10 cellular contexts compared by ENCODE assay signal in the genomic region with DNA sequence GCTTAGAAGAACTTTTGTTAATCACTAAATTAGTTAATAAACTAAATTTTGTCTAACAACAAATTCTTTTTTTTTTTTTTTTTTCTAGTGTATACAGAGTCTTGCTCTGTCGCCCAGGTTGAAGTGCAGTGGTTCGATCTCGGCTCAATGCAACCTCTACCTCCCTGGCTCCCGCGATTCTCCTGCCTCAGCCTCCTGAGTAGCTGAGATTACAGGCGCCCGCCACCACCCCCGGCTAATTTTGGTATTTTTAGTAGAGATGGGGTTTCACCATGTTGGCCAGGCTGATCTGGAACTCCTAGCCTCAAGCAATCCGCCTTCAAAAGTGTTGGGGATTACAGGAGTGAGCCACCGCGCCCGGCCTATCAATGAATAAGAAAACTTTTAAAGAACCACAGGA. TPM values are rescaled to one million over a fixed set of nuclear protein-coding genes. Genes with fewer than 3 reads are reported as not detected.
DNase-seq lines count a peak whose midpoint lies in the region; ATAC-seq, FAIRE-seq and TF ChIP-seq lines count a peak whose summit lies in the region.
"Had no signal": no experiment of that assay in that cellular context is flagged by ENCODE, and none has a peak within 500 bp of the region (broad histone marks: within the 10 kb centered on the region; RNA-seq: fewer than 3 reads in every experiment).

No MANE protein-coding gene starts in this region.

- no peak overlapping the region for H3K18ac ChIP-seq in mesenchymal stem cell (ENCODE audit: low read depth in 1 of 2, low read length in 2 of 2)

- H3K9me3 ChIP-seq in astrocyte (ENCODE audit: insufficient read depth, low read depth, low read length) (no peaks in the 10 kb centered on the region), mesenchymal stem cell (ENCODE audit: control insufficient read depth, low read length) (no peaks in the 10 kb centered on the region), upper lobe of left lung (no peaks in the 10 kb centered on the region)

- no peak overlapping the region for H4K8ac ChIP-seq in mesenchymal stem cell (ENCODE audit: low read length)

- H3K9ac ChIP-seq in astrocyte (ENCODE audit: low read length) (peak overlapping the region; percentile 50), mesenchymal stem cell (ENCODE audit: low read length) (peak overlapping the region; percentile 73)

- TF ChIP-seq EP300 in upper lobe of left lung (IDR thresholded peaks at IDR 0.05): no peak

- H3K27ac Mint-ChIP-seq in activated T-cell treated with anti-CD3 and anti-CD28 coated beads, Interleukin-2, amount 50 U/mL, for 72 hours: no peak overlapping the region
- H3K27ac Mint-ChIP-seq in astrocyte (ENCODE audit: unreplicated experiment): no peak overlapping the region

- peaks cover 24% of the 10 kb centered on the region for H3K27me3 Mint-ChIP-seq in activated T-cell treated with anti-CD3 and anti-CD28 coated beads, Interleukin-2, amount 50 U/mL, for 72 hours (ENCODE audit: low read depth)
- H3K27me3 Mint-ChIP-seq in astrocyte (ENCODE audit: low read depth, unreplicated experiment): no peaks in the 10 kb centered on the region

- no peak overlapping the region for H2AFZ ChIP-seq in astrocyte (ENCODE audit: low read depth, low read length)
- H2AFZ ChIP-seq in mesenchymal stem cell (ENCODE audit: low read depth, low read length): no peak overlapping the region

- no peak overlapping the region for H2BK5ac ChIP-seq in mesenchymal stem cell (ENCODE audit: low read depth, low read length, poor library complexity, severe bottlenecking)

- H3K36me3 ChIP-seq in astrocyte (ENCODE audit: insufficient read depth, low read length): no peaks in the 10 kb centered on the region
- no peaks in the 10 kb centered on the region for H3K36me3 ChIP-seq in mesenchymal stem cell (ENCODE audit: control insufficient read depth in 1 of 2, insufficient read depth in 2 of 2, low read depth in 1 of 2, low read length in 2 of 2)
- peaks cover 0 to 3% (median 0%) of the 10 kb centered on the region in 4 donors for H3K36me3 ChIP-seq in upper lobe of left lung

- WGBS in mesenchymal stem cell: 96% methylated on average over 12 of the region's 12 CpGs
- WGBS in upper lobe of left lung, 2 donors: 91 to 94% methylated on average over 12 of the region's 12 CpGs

- no peak overlapping the region for H2BK120ac ChIP-seq in mesenchymal stem cell (ENCODE audit: low read depth, low read length)

- no peak overlapping the region for H2AK5ac ChIP-seq in mesenchymal stem cell (ENCODE audit: low read length, severe bottlenecking)

- no peak overlapping the region for H3K4ac ChIP-seq in mesenchymal stem cell (ENCODE audit: low read depth in 1 of 2, low read length in 2 of 2)

- no peaks in the 10 kb centered on the region for H3K79me2 ChIP-seq in astrocyte (ENCODE audit: insufficient read depth, low read length)

- H3K4me3 ChIP-seq in astrocyte (ENCODE audit: insufficient read depth, low read depth, low read length) (peak overlapping the region; percentile 63), mesenchymal stem cell (ENCODE audit: insufficient read depth in 1 of 2, low read depth in 1 of 2, low read length in 2 of 2) (peak overlapping the region in 1 of 2 experiments; percentile 77), upper lobe of left lung (peak overlapping the region in 3 of 4 donors; percentile 51 to 64 (median 63))

- H2BK15ac ChIP-seq in mesenchymal stem cell (ENCODE audit: low read depth, poor library complexity, severe bottlenecking): no peak overlapping the region

- no peaks in the 10 kb centered on the region for H3K27me3 ChIP-seq in astrocyte (ENCODE audit: insufficient read depth, low read length)
- H3K27me3 ChIP-seq in mesenchymal stem cell (ENCODE audit: control insufficient read depth in 1 of 2, insufficient read depth in 1 of 2, low read length in 2 of 2): no peaks in the 10 kb centered on the region
- H3K27me3 ChIP-seq in upper lobe of left lung: no peaks in the 10 kb centered on the region

- H3K9me3 Mint-ChIP-seq in activated T-cell treated with anti-CD3 and anti-CD28 coated beads, Interleukin-2, amount 50 U/mL, for 72 hours: no peaks in the 10 kb centered on the region
- no peaks in the 10 kb centered on the region for H3K9me3 Mint-ChIP-seq in astrocyte (ENCODE audit: unreplicated experiment)

- H4K20me1 ChIP-seq in astrocyte (ENCODE audit: insufficient read depth, low read length): no peaks in the 10 kb centered on the region

- no peak overlapping the region for H2BK12ac ChIP-seq in mesenchymal stem cell (ENCODE audit: low read length in 2 of 2)

- H3K4me1 ChIP-seq in astrocyte (ENCODE audit: insufficient read depth, low read length) (peaks cover 15% of the 10 kb centered on the region), mesenchymal stem cell (ENCODE audit: control insufficient read depth, insufficient read depth, low read depth, low read length) (no peaks in the 10 kb centered on the region), upper lobe of left lung (peaks cover 7 to 11% (median 9%) of the 10 kb centered on the region in 4 donors)

- H3K27ac ChIP-seq in astrocyte (ENCODE audit: low read depth, low read length) (peak overlapping the region; percentile 48), mesenchymal stem cell (ENCODE audit: low read length, poor library complexity, severe bottlenecking) (no peak overlapping the region), upper lobe of left lung (peak overlapping the region in 3 of 4 donors; percentile 84 to 94 (median 88))

- no peak for TF ChIP-seq CTCF in astrocyte (IDR thresholded peaks at IDR 0.05; ENCODE audit: insufficient read depth, low read depth, low read length)
- no peak for TF ChIP-seq CTCF in upper lobe of left lung (IDR thresholded peaks at IDR 0.05)

- no peak overlapping the region for H3K23ac ChIP-seq in mesenchymal stem cell (ENCODE audit: low read length in 2 of 2)

- no peak for FAIRE-seq in astrocyte (lab: Jason Lieb, UNC)
- FAIRE-seq: endometrium had no signal

- no peak for DNase-seq in activated T-cell treated with anti-CD3 and anti-CD28 coated beads, Interleukin-2, amount 50 U/mL, for 72 hours
- no peak for DNase-seq in activated T-cell treated with anti-CD3 and anti-CD28 coated beads, Interleukin-2, amount 50 U/mL, for 1 hour
- DNase-seq in astrocyte (ENCODE audit: low read depth): no peak
- no peak for DNase-seq in mesenchymal stem cell
- DNase-seq in upper lobe of left lung: no peak
- no peak for DNase-seq in 8988T

- H3K14ac ChIP-seq in mesenchymal stem cell (ENCODE audit: low read length in 2 of 2): no peak overlapping the region

- TF ChIP-seq POLR2A in upper lobe of left lung (IDR thresholded peaks at IDR 0.05): no peak

- H3K4me2 ChIP-seq in astrocyte (ENCODE audit: low read length): peak overlapping the region; percentile 97
- no peak overlapping the region for H3K4me2 ChIP-seq in mesenchymal stem cell (ENCODE audit: low read length, poor library complexity, severe bottlenecking)

- H3K4me3 Mint-ChIP-seq in activated T-cell treated with anti-CD3 and anti-CD28 coated beads, Interleukin-2, amount 50 U/mL, for 72 hours: peak overlapping the region; percentile 87 to 95
- H3K4me3 Mint-ChIP-seq in astrocyte (ENCODE audit: unreplicated experiment): no peak overlapping the region

- H3K79me1 ChIP-seq in mesenchymal stem cell (replicated peaks; ENCODE audit: low read length, poor library complexity, severe bottlenecking): no peaks in the 10 kb centered on the region

- H3K4me1 Mint-ChIP-seq in activated T-cell treated with anti-CD3 and anti-CD28 coated beads, Interleukin-2, amount 50 U/mL, for 72 hours (ENCODE audit: low read depth): peaks cover 39% of the 10 kb centered on the region
- peaks cover 13% of the 10 kb centered on the region for H3K4me1 Mint-ChIP-seq in astrocyte (ENCODE audit: low read depth, unreplicated experiment)

- no peaks in the 10 kb centered on the region for H3K36me3 Mint-ChIP-seq in activated T-cell treated with anti-CD3 and anti-CD28 coated beads, Interleukin-2, amount 50 U/mL, for 72 hours (ENCODE audit: insufficient read depth in 2 of 2)
- H3K36me3 Mint-ChIP-seq in astrocyte (ENCODE audit: low read depth, unreplicated experiment): no peaks in the 10 kb centered on the region

- no peak overlapping the region for H4K91ac ChIP-seq in mesenchymal stem cell (ENCODE audit: low read length)

- no peak for ATAC-seq in activated T-cell treated with anti-CD3 and anti-CD28 coated beads, Interleukin-2, amount 50 U/mL, for 72 hours (replicated peaks in 1 of 2)
- ATAC-seq in upper lobe of left lung (ENCODE audit: low FRiP score in 2 of 2) (no peak), HG02642 (IDR thresholded peaks at IDR 0.05; ENCODE audit: poor library complexity, unreplicated experiment) (no peak), HG02678 (IDR thresholded peaks at IDR 0.05; ENCODE audit: unreplicated experiment) (no peak)

RNA-seq across cellular contexts. Expression of a gene that starts 1.1 kb away (rescaled TPM):
- under 1 TPM in 1 of 2 donors, not detected in 1; 0.10 TPM for total RNA-seq in activated T-cell treated with anti-CD3 and anti-CD28 coated beads, Interleukin-2, amount 50 U/mL, for 72 hours
- total RNA-seq in astrocyte (0.50 and 0.59 TPM in 2 replicates), upper lobe of left lung (10 to 100 TPM in 1 of 6 donors, 1 to 10 TPM in 3, under 1 TPM in 2; 0.66 to 19.7 (median 2.0) TPM)
- 0.55 TPM for polyA plus RNA-seq in mesenchymal stem cell (2013, experiment 1 of 2)
- polyA plus RNA-seq in mesenchymal stem cell (2013, experiment 2 of 2): 0.62 TPM
- total RNA-seq: HT1080 had no signal

RNA-seq across cellular contexts. Expression of a gene that starts 22.1 kb away (rescaled TPM):
- total RNA-seq in activated T-cell treated with anti-CD3 and anti-CD28 coated beads, Interleukin-2, amount 50 U/mL, for 72 hours: 10 to 100 TPM; 48.4 to 57.5 TPM
- 48.9 and 50.4 TPM in 2 replicates for total RNA-seq in astrocyte
- polyA plus RNA-seq in mesenchymal stem cell (2013, experiment 1 of 2): 57.7 TPM
- 57.3 TPM for polyA plus RNA-seq in mesenchymal stem cell (2013, experiment 2 of 2)
- 10 to 100 TPM; 11.5 to 65.8 (median 43.0) TPM for total RNA-seq in upper lobe of left lung
